Comparison of ENCODE assay signal across 17 cellular contexts in genomic region chr6:139829557-139829956, GRCh38.
DNase-seq lines count a peak whose midpoint lies in the region; ATAC-seq and TF ChIP-seq lines count a peak whose summit lies in the region.
"Had no signal": no experiment of that assay in that cellular context is flagged by ENCODE, and none has a peak within 500 bp of the region (broad histone marks: within the 10 kb centered on the region; RNA-seq: fewer than 3 reads in every experiment).

No MANE protein-coding gene starts in this region.

- H3K4me3 ChIP-seq in A673 (ENCODE audit: low read depth, low read length, poor library complexity, severe bottlenecking): no peak overlapping the region
- H3K4me3 ChIP-seq: BLaER1, MG63, Peyer's patch had no signal

- no peaks in the 10 kb centered on the region for H3K9me3 ChIP-seq in A673 (ENCODE audit: low read depth, low read length, poor library complexity, severe bottlenecking)
- H3K9me3 ChIP-seq: BLaER1, MG63, Peyer's patch had no signal

- DNase-seq in NCI-H1092 treated with DMSO at 0.1 percent for 48 hours (lab: John Stamatoyannopoulos, UW) (peak; percentile 2), NCI-H1092 (lab: John Stamatoyannopoulos, UW) (no peak), A673 (ENCODE audit: low spot score) (peak; percentile 24), NCI-H2227 (lab: John Stamatoyannopoulos, UW; ENCODE audit: unreplicated experiment) (peak; percentile 20), glutamatergic neuron (peak; percentile 60), HuH-7.5 (ENCODE audit: low spot score) (no peak), OCI-M1 (lab: John Stamatoyannopoulos, UW) (no peak)
- DNase-seq: DMS 273 treated with DMSO at 0.1 percent for 48 hours, EL, MG63, NCI-H1694 treated with DMSO at 0.1 percent for 48 hours, NCI-H526, Peyer's patch, SHP77 treated with DMSO at 0.1 percent for 48 hours had no signal

- no peaks in the 10 kb centered on the region for H3K9me3 Mint-ChIP-seq in glutamatergic neuron (ENCODE audit: unreplicated experiment)

- no peaks in the 10 kb centered on the region for H3K27me3 Mint-ChIP-seq in glutamatergic neuron (ENCODE audit: unreplicated experiment)

- intact Hi-C loops in A673 (cut with micrococcal nuclease; ENCODE audit: unreplicated experiment): no loop called here

- no peaks in the 10 kb centered on the region for H3K36me3 Mint-ChIP-seq in glutamatergic neuron (ENCODE audit: unreplicated experiment)

- H3K36me3 ChIP-seq in A673 (ENCODE audit: insufficient read depth, low read length, poor library complexity, severe bottlenecking): no peaks in the 10 kb centered on the region
- H3K36me3 ChIP-seq: BLaER1, MG63, Peyer's patch had no signal

- TF ChIP-seq CTCF in A673 (conservative IDR thresholded peaks at IDR 0.05; ENCODE audit: low read depth, low read length) (no peak), glutamatergic neuron (IDR thresholded peaks at IDR 0.05; ENCODE audit: partially characterized antibody, unreplicated experiment) (no peak)

- no peaks in the 10 kb centered on the region for H3K27me3 ChIP-seq in A673 (replicated peaks; ENCODE audit: insufficient read depth, low read depth, low read length, poor library complexity)
- H3K27me3 ChIP-seq: BLaER1, MG63, Peyer's patch had no signal

- H3K4me1 ChIP-seq in A673 (ENCODE audit: insufficient read depth, low read length, poor library complexity, severe bottlenecking): peaks cover 6% of the 10 kb centered on the region
- H3K4me1 ChIP-seq: BLaER1, Peyer's patch had no signal

- no peak for ATAC-seq in HG03378 (IDR thresholded peaks at IDR 0.05; ENCODE audit: unreplicated experiment)

- peaks cover 9% of the 10 kb centered on the region for H3K4me1 Mint-ChIP-seq in glutamatergic neuron (ENCODE audit: low read depth, unreplicated experiment)

- POLR2A ChIA-PET in A673 (lab: Charles Lee; ENCODE audit: low non-redundant PET): no interaction called here

- BruUV-seq in A673 (replicated peaks; lab: Mats Ljungman, UMichigan): no TSS peak

- CTCF ChIA-PET in A673 (lab: Charles Lee): no interaction called here

- no peak overlapping the region for H3K27ac ChIP-seq in A673 (ENCODE audit: low read depth, low read length, poor library complexity, severe bottlenecking)
- H3K27ac ChIP-seq: 22Rv1, BLaER1, Peyer's patch had no signal

- H3K27ac Mint-ChIP-seq in glutamatergic neuron (ENCODE audit: unreplicated experiment): no peak overlapping the region

- no peak overlapping the region for H3K4me3 Mint-ChIP-seq in glutamatergic neuron (ENCODE audit: unreplicated experiment)

Comparison
In these comparisons a context has a peak if more than half of its experiments do, and no peak if none do; other contexts are left out.
1. DNase-seq: peak in NCI-H1092 treated with DMSO at 0.1 percent for 48 hours (single experiment), A673 (single experiment), NCI-H2227 (single experiment) and glutamatergic neuron (single experiment); none in NCI-H1092 (single experiment), HuH-7.5 (single experiment) and OCI-M1 (single experiment).